8 cellular contexts compared by ENCODE assay signal in the genomic region with DNA sequence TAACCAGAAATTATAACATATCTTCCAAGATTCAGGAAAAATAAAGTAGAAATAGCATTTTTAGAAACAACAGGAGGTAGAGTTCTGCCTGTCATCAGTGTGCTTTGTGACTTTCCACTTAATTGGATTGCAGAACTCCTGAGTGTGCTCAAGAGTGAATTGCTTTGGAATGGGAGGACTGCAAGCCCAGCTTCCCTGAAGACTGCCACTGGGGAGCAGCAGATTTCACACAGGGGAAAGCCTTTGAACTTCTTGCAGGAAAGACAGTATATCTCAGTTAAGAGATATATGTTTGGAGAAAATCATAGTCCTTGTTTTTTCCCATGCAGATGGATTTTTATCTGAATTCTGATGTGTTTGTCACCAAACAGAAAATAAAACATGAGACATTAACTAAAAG.
A peak's percentile ranks its signal among the peaks of the same experiment; 100 is the strongest.
DNase-seq lines count a peak whose midpoint lies in the region; ATAC-seq and TF ChIP-seq lines count a peak whose summit lies in the region.
"Had no signal": no experiment of that assay in that cellular context is flagged by ENCODE, and none has a peak within 500 bp of the region (broad histone marks: within the 10 kb centered on the region; RNA-seq: fewer than 3 reads in every experiment).

No MANE protein-coding gene starts in this region.

- H3K9me3 ChIP-seq in GM23248 (ENCODE audit: low read depth) (no peaks in the 10 kb centered on the region), uterus (no peaks in the 10 kb centered on the region), aorta (ENCODE audit: control insufficient read depth, low read length) (peaks cover 1% of the 10 kb centered on the region)
- H3K9me3 ChIP-seq: psoas muscle had no signal

- H3K4me1 Mint-ChIP-seq in osteocyte (ENCODE audit: unreplicated experiment), result no peaks in the 10 kb centered on the region

- TF ChIP-seq POLR2A in uterus (IDR thresholded peaks at IDR 0.05), result no peak

- peak; percentile 16 for TF ChIP-seq CTCF in fibroblast of pulmonary artery (IDR thresholded peaks at IDR 0.05; ENCODE audit: low read length, missing control alignments)
- peak; percentile 38 for TF ChIP-seq CTCF in osteocyte (IDR thresholded peaks at IDR 0.05)
- no peak for TF ChIP-seq CTCF in uterus (IDR thresholded peaks at IDR 0.05)

- H3K27me3 ChIP-seq in GM23248 (replicated peaks; ENCODE audit: insufficient read depth), result no peaks in the 10 kb centered on the region
- no peaks in the 10 kb centered on the region for H3K27me3 ChIP-seq in uterus
- H3K27me3 ChIP-seq in aorta (ENCODE audit: control insufficient read depth in 1 of 2, insufficient read depth in 2 of 2, low read length in 1 of 2), result no peaks in the 10 kb centered on the region

- no peaks in the 10 kb centered on the region for H3K9me3 Mint-ChIP-seq in osteocyte (ENCODE audit: unreplicated experiment)

- H3K27me3 Mint-ChIP-seq in osteocyte (ENCODE audit: unreplicated experiment), result peaks cover 10% of the 10 kb centered on the region

- H3K4me3 ChIP-seq in GM23248 (no peak overlapping the region), fibroblast of pulmonary artery (replicated peaks; ENCODE audit: low read depth, low read length) (no peak overlapping the region), uterus (no peak overlapping the region), aorta (ENCODE audit: low read length in 2 of 2) (no peak overlapping the region)
- H3K4me3 ChIP-seq: psoas muscle had no signal

- no peak overlapping the region for H3K27ac Mint-ChIP-seq in osteocyte (ENCODE audit: unreplicated experiment)

- intact Hi-C loops in uterus (cut with DNase I; ENCODE audit: low total_unique reads), result no loop called here
- intact Hi-C loops in aorta (cut with DNase I), result no loop called here

- H3K36me3 Mint-ChIP-seq in osteocyte (ENCODE audit: unreplicated experiment), result no peaks in the 10 kb centered on the region

- H3K4me3 Mint-ChIP-seq in osteocyte (ENCODE audit: unreplicated experiment), result no peak overlapping the region

- H3K36me3 ChIP-seq in GM23248 (ENCODE audit: low read depth), result no peaks in the 10 kb centered on the region
- no peaks in the 10 kb centered on the region for H3K36me3 ChIP-seq in uterus
- H3K36me3 ChIP-seq in aorta (ENCODE audit: control insufficient read depth in 1 of 2, insufficient read depth in 2 of 2, low read length in 1 of 2), result no peaks in the 10 kb centered on the region

- no peaks in the 10 kb centered on the region for H3K9me2 ChIP-seq in GM23248 (ENCODE audit: insufficient read depth)

- ATAC-seq in aorta (ENCODE audit: low FRiP score), result no peak
- ATAC-seq: psoas muscle had no signal

- H3F3A ChIP-seq in GM23248 (ENCODE audit: insufficient read depth), result no peaks in the 10 kb centered on the region

- no peak overlapping the region for H3K4me2 ChIP-seq in GM23248 (ENCODE audit: unreplicated experiment)

- H3K9ac ChIP-seq in GM23248, result no peak overlapping the region

- DNase-seq in GM23248, result peak; percentile 30
- DNase-seq in SK-N-DZ (ENCODE audit: low spot score), result peak; percentile 38
- peak; percentile 13 for DNase-seq in fibroblast of pulmonary artery (ENCODE audit: low read depth)
- no peak for DNase-seq in osteocyte (ENCODE audit: extremely low spot score, unreplicated experiment)
- no peak for DNase-seq in uterus
- DNase-seq in activated CD4-positive, alpha-beta T cell treated with anti-CD3 and anti-CD28 coated beads for 4 hours, result no peak
- DNase-seq in aorta, result no peak
- DNase-seq: psoas muscle had no signal

- in situ Hi-C loops in GM23248 (cut with MboI), result no loop called here

- H4K20me1 ChIP-seq in GM23248 (ENCODE audit: insufficient read depth), result no peaks in the 10 kb centered on the region

- H2AFZ ChIP-seq in GM23248, result no peak overlapping the region

- H3K4me1 ChIP-seq in GM23248 (ENCODE audit: insufficient read depth) (no peaks in the 10 kb centered on the region), uterus (no peaks in the 10 kb centered on the region), aorta (ENCODE audit: control insufficient read depth in 1 of 2, insufficient read depth in 2 of 2, low read length in 2 of 2) (no peaks in the 10 kb centered on the region)
- H3K4me1 ChIP-seq: psoas muscle had no signal

- H3K27ac ChIP-seq in GM23248 (no peak overlapping the region), uterus (no peak overlapping the region), aorta (ENCODE audit: low read depth in 1 of 2, low read length in 2 of 2) (no peak overlapping the region)
- H3K27ac ChIP-seq: psoas muscle had no signal

- H3K79me2 ChIP-seq in GM23248 (ENCODE audit: insufficient read depth), result no peaks in the 10 kb centered on the region

Comparison
In these comparisons a context has a peak if more than half of its experiments do, and no peak if none do; other contexts are left out.
1. DNase-seq: peak in GM23248 (single experiment), SK-N-DZ (single experiment) and fibroblast of pulmonary artery (single experiment); none in osteocyte (single experiment), uterus (0 of 2), activated CD4-positive, alpha-beta T cell treated with anti-CD3 and anti-CD28 coated beads for 4 hours (0 of 2) and aorta (0 of 2).
2. CTCF ChIP-seq: peak in fibroblast of pulmonary artery (single experiment) and osteocyte (single experiment); none in uterus (0 of 4).